ENCODE assay signal across 26 cellular contexts in genomic region chr6:167877994-167878779, GRCh38.
"Had no signal": no experiment of that assay in that cellular context is flagged by ENCODE, and none has a peak within 500 bp of the region (broad histone marks: within the 10 kb centered on the region; RNA-seq: fewer than 3 reads in every experiment).

No MANE protein-coding gene starts in this region.

- H3K9me3 Mint-ChIP-seq: dendritic cell treated with granulocyte-macrophage colony-stimulating factor and Interleukin-4, amounts not matched to agents 40 ng/mL and 50 ng/mL, for 4 days; immature natural killer cell; naive thymus-derived CD4-positive, alpha-beta T cell; nephron; stimulated activated naive B cell treated with anti-CD40 and anti-IgM and Interleukin-4, amounts not matched to agents 10 μg/mL and 1 μg/mL and 100 μg/mL, for 72 hours; stimulated activated naive CD8-positive, alpha-beta T cell treated with anti-CD3 and anti-CD28 coated beads, Interleukin-15, Interleukin-2, amounts not matched to agents 100 ng/mL and 50 ng/mL, for 24 hours had no signal

- DNase-seq: colonic mucosa; effector CD8-positive, alpha-beta T cell; erythroblast; esophagus squamous epithelium; foreskin melanocyte; hypothalamus; immature natural killer cell; mesenchymal stem cell; midbrain; naive thymus-derived CD4-positive, alpha-beta T cell; nucleus accumbens; posterior cingulate gyrus; retina; right lobe of liver; small intestine; stimulated activated CD4-positive, alpha-beta T cell treated with anti-CD3 and anti-CD28 coated beads, Interleukin-15, amount 100 ng/mL, for 24 hours; stimulated activated CD4-positive, alpha-beta T cell treated with anti-CD3 and anti-CD28 coated beads, Interleukin-2, amount 100 ng/mL, for 48 hours; stimulated activated naive B cell treated with anti-CD40 and anti-IgM and Interleukin-4, amounts not matched to agents 10 μg/mL and 1 μg/mL and 100 μg/mL, for 72 hours; upper lobe of left lung had no signal

- H3K27ac ChIP-seq: colonic mucosa, esophagus squamous epithelium, right lobe of liver, thoracic aorta, tibial nerve, upper lobe of left lung had no signal

- H3K27ac Mint-ChIP-seq: dendritic cell treated with granulocyte-macrophage colony-stimulating factor and Interleukin-4, amounts not matched to agents 40 ng/mL and 50 ng/mL, for 4 days; immature natural killer cell; naive thymus-derived CD4-positive, alpha-beta T cell; nephron; stimulated activated naive B cell treated with anti-CD40 and anti-IgM and Interleukin-4, amounts not matched to agents 10 μg/mL and 1 μg/mL and 100 μg/mL, for 72 hours; stimulated activated naive CD8-positive, alpha-beta T cell treated with anti-CD3 and anti-CD28 coated beads, Interleukin-15, Interleukin-2, amounts not matched to agents 100 ng/mL and 50 ng/mL, for 24 hours had no signal

- H3K9me3 ChIP-seq: colonic mucosa, esophagus squamous epithelium, right lobe of liver, thoracic aorta, tibial nerve, upper lobe of left lung had no signal

- H3K36me3 ChIP-seq: colonic mucosa had no signal

- ATAC-seq: naive thymus-derived CD4-positive, alpha-beta T cell; stimulated activated naive B cell treated with anti-CD40 and anti-IgM and Interleukin-4, amounts not matched to agents 10 μg/mL and 1 μg/mL and 100 μg/mL, for 72 hours had no signal

- H3K27me3 ChIP-seq: colonic mucosa, esophagus squamous epithelium, right lobe of liver, tibial nerve, upper lobe of left lung had no signal

- H3K4me3 ChIP-seq: colonic mucosa, esophagus squamous epithelium, right lobe of liver, thoracic aorta, tibial nerve, upper lobe of left lung had no signal

- FAIRE-seq: keratinocyte, small intestine, urothelium cell line had no signal

- H3K4me3 Mint-ChIP-seq: dendritic cell treated with granulocyte-macrophage colony-stimulating factor and Interleukin-4, amounts not matched to agents 40 ng/mL and 50 ng/mL, for 4 days; immature natural killer cell; naive thymus-derived CD4-positive, alpha-beta T cell; nephron; stimulated activated naive B cell treated with anti-CD40 and anti-IgM and Interleukin-4, amounts not matched to agents 10 μg/mL and 1 μg/mL and 100 μg/mL, for 72 hours; stimulated activated naive CD8-positive, alpha-beta T cell treated with anti-CD3 and anti-CD28 coated beads, Interleukin-15, Interleukin-2, amounts not matched to agents 100 ng/mL and 50 ng/mL, for 24 hours had no signal

- H3K4me1 Mint-ChIP-seq: immature natural killer cell; naive thymus-derived CD4-positive, alpha-beta T cell; nephron; stimulated activated naive B cell treated with anti-CD40 and anti-IgM and Interleukin-4, amounts not matched to agents 10 μg/mL and 1 μg/mL and 100 μg/mL, for 72 hours had no signal

- H3K4me1 ChIP-seq: colonic mucosa, esophagus squamous epithelium, tibial nerve had no signal

- H3K36me3 Mint-ChIP-seq: immature natural killer cell had no signal
